1 cellular context compared by ENCODE assay signal in genomic region chr1:153773004-153773921, GRCh38.
TF ChIP-seq lines count a peak whose summit lies in the region.

No MANE protein-coding gene starts in this region.

TF ChIP-seq in WTC11, 78 proteins besides CTCF, POLR2A, EP300 and RAD21 (continued from another document):
- TF ChIP-seq IRF1 (CRISPR knock-in tag; IDR thresholded peaks at IDR 0.05), result no peak
